1 cellular context compared by ENCODE assay signal in genomic region chr1:248822148-248823032, GRCh38.
TF ChIP-seq lines count a peak whose summit lies in the region.

No MANE protein-coding gene starts in this region.

TF ChIP-seq in IMR-90, 13 proteins besides CTCF, POLR2A, EP300 and RAD21 (continued from another document):
- TF ChIP-seq SMC3 (IDR thresholded peaks at IDR 0.05; ENCODE audit: low read depth, low read length) = no peak
TF ChIP-seq in IMR-90: peak in this region for 0.
